1 cellular context compared by ENCODE assay signal in genomic region chr19:1265611-1266115, GRCh38.
A peak's percentile ranks its signal among the peaks of the same experiment; 100 is the strongest.
TF ChIP-seq lines count a peak whose summit lies in the region.

No MANE protein-coding gene starts in this region.

TF ChIP-seq in A549, 52 proteins besides CTCF, POLR2A, EP300 and RAD21:
- TF ChIP-seq GATA3 (IDR thresholded peaks at IDR 0.05; ENCODE audit: borderline replicate concordance) (peak; percentile 8; the same call in 1 of the 2 replicates), HOXA7 (CRISPR knock-in tag; IDR thresholded peaks at IDR 0.05) (no peak), BCL3 (IDR thresholded peaks at IDR 0.05) (peak; percentile 19; the same call in 1 of the 3 replicates), JUNB (IDR thresholded peaks at IDR 0.05) (peak; percentile 5; the same call in 1 of the 2 replicates)
